8 cellular contexts compared by ENCODE assay signal in the genomic region with DNA sequence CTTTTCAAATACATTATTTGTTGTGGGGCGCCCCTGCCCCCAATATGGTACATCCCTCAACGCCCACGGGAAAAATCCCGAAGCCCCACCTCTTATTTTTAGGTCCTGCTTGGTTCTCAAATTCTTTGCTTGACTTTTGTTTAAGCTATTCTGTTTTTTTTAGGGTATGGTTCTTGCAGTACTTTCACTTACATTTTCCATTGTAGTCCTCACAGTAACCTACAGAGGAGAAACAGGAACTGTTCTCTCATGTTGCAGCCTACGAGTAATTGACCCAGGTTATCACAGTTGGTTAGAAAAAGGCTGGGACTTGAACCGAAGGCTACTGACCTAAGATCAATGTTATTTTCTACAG. TPM values are rescaled to one million over a fixed set of nuclear protein-coding genes. Genes with fewer than 3 reads are reported as not detected.
DNase-seq lines count a peak whose midpoint lies in the region; ATAC-seq, FAIRE-seq and TF ChIP-seq lines count a peak whose summit lies in the region.

No MANE protein-coding gene starts in this region.

- H3K9me3 ChIP-seq in CD8-positive, alpha-beta T cell (ENCODE audit: low read length), result no peaks in the 10 kb centered on the region
- H3K9me3 ChIP-seq in Peyer's patch, result no peaks in the 10 kb centered on the region
- H3K9me3 ChIP-seq in duodenal mucosa (ENCODE audit: control insufficient read depth in 1 of 2, low read length in 2 of 2), result no peaks in the 10 kb centered on the region
- H3K9me3 ChIP-seq in muscle layer of duodenum (ENCODE audit: control insufficient read depth in 1 of 2, low read length in 2 of 2), result no peaks in the 10 kb centered on the region

- H3K27me3 ChIP-seq in CD8-positive, alpha-beta T cell (ENCODE audit: insufficient read depth, low read length), result no peaks in the 10 kb centered on the region
- H3K27me3 ChIP-seq in Peyer's patch (no peaks in the 10 kb centered on the region), duodenal mucosa (ENCODE audit: control insufficient read depth in 1 of 2, insufficient read depth in 2 of 2, low read length in 2 of 2) (no peaks in the 10 kb centered on the region), muscle layer of duodenum (ENCODE audit: low read depth, low read length) (no peaks in the 10 kb centered on the region)

- peak overlapping the region; percentile 92 for H3K27ac ChIP-seq in CD8-positive, alpha-beta T cell (ENCODE audit: low read depth, low read length)
- H3K27ac ChIP-seq in Peyer's patch (peak overlapping the region; percentile 89 to 97 (median 93)), duodenal mucosa (ENCODE audit: low read depth, low read length) (peak overlapping the region; percentile 92), muscle layer of duodenum (ENCODE audit: low read length) (peak overlapping the region; percentile 82)

- FAIRE-seq in GM19239 (lab: Jason Lieb, UNC), result peak; percentile 96

- no peaks in the 10 kb centered on the region for H3K27me3 Mint-ChIP-seq in CD8-positive, alpha-beta T cell (ENCODE audit: low read depth)

- ATAC-seq in CD8-positive, alpha-beta T cell, result peak; percentile 61
- ATAC-seq in HG03139 (IDR thresholded peaks at IDR 0.05; ENCODE audit: unreplicated experiment), result peak; percentile 60

- no peak for TF ChIP-seq POLR2A in Peyer's patch (IDR thresholded peaks at IDR 0.05)

- H3K36me3 Mint-ChIP-seq in CD8-positive, alpha-beta T cell, result peaks cover 29% of the 10 kb centered on the region

- DNase-seq in CD8-positive, alpha-beta T cell, result no peak
- DNase-seq in GM19239 (ENCODE audit: insufficient read length, low spot score), result peak; percentile 46
- DNase-seq in Peyer's patch, result no peak
- no peak for DNase-seq in mesenteric fat pad (ENCODE audit: low spot score)
- DNase-seq in cerebellar nuclear complex (lab: John Stamatoyannopoulos, UW), result no peak

- H3K36me3 ChIP-seq in CD8-positive, alpha-beta T cell (ENCODE audit: insufficient read depth, low read length), result no peaks in the 10 kb centered on the region
- H3K36me3 ChIP-seq in Peyer's patch (peaks cover 0 to 2% (median 0%) of the 10 kb centered on the region in 3 donors), duodenal mucosa (ENCODE audit: control insufficient read depth in 1 of 2, insufficient read depth in 2 of 2, low read length in 2 of 2) (no peaks in the 10 kb centered on the region), muscle layer of duodenum (ENCODE audit: control insufficient read depth in 1 of 2, insufficient read depth in 2 of 2, low read length in 2 of 2) (no peaks in the 10 kb centered on the region)

- H3K4me3 Mint-ChIP-seq in CD8-positive, alpha-beta T cell, result peak overlapping the region; percentile 98

- H3K9ac ChIP-seq in duodenal mucosa (ENCODE audit: low read depth in 1 of 2, low read length in 2 of 2), result peak overlapping the region; percentile 79 to 81

- peaks cover 24% of the 10 kb centered on the region for H3K4me1 ChIP-seq in CD8-positive, alpha-beta T cell (ENCODE audit: insufficient read depth, low read length)
- H3K4me1 ChIP-seq in Peyer's patch, result peaks cover 0 to 7% (median 0%) of the 10 kb centered on the region in 4 donors
- H3K4me1 ChIP-seq in duodenal mucosa (ENCODE audit: control insufficient read depth in 1 of 2, insufficient read depth in 2 of 2, low read length in 2 of 2), result peaks cover 0 to 13% of the 10 kb centered on the region in 2 donors
- H3K4me1 ChIP-seq in muscle layer of duodenum (ENCODE audit: control insufficient read depth in 1 of 2, insufficient read depth in 2 of 2, low read length in 2 of 2), result peaks cover 0 to 14% of the 10 kb centered on the region in 2 donors

- H3K27ac Mint-ChIP-seq in CD8-positive, alpha-beta T cell, result peak overlapping the region; percentile 100

- CTCF ChIA-PET in CD8-positive, alpha-beta T cell (lab: Charles Lee), result interaction anchor here (0.9 to 1.4 kb wide), 5 partner anchors 21 to 104 kb away, joined by 3 to 6 read pairs (median 4); no protein-coding TSS in a partner anchor

- POLR2A ChIA-PET in CD8-positive, alpha-beta T cell (lab: Charles Lee), result interaction anchor here (0.6 to 3.1 kb wide), 10 partner anchors 10 to 210 kb away, joined by 3 to 42 read pairs (median 9); no protein-coding TSS in a partner anchor

- peaks cover 47% of the 10 kb centered on the region for H3K4me1 Mint-ChIP-seq in CD8-positive, alpha-beta T cell (ENCODE audit: low read depth)

- TF ChIP-seq CTCF in CD8-positive, alpha-beta T cell (IDR thresholded peaks at IDR 0.05), result no peak
- peak in 4 of 6 experiments; percentile 2 to 31 (median 16) for TF ChIP-seq CTCF in Peyer's patch (IDR thresholded peaks at IDR 0.05)

- intact Hi-C loops in CD8-positive, alpha-beta T cell (cut with DNase I, micrococcal nuclease), result loop anchor here (1.0 to 10.0 kb wide), 11 partner anchors 15 to 305 kb away; a partner anchor contains a TSS

- H3K4me3 ChIP-seq in CD8-positive, alpha-beta T cell (ENCODE audit: low read depth, low read length), result peak overlapping the region; percentile 95
- H3K4me3 ChIP-seq in Peyer's patch (peak overlapping the region; percentile 89 to 95 (median 92)), duodenal mucosa (ENCODE audit: low read depth in 1 of 2, low read length in 2 of 2) (peak overlapping the region; percentile 81 to 96), muscle layer of duodenum (ENCODE audit: low read depth in 1 of 2, low read length in 2 of 2) (peak overlapping the region; percentile 75 to 77)

- no peaks in the 10 kb centered on the region for H3K9me3 Mint-ChIP-seq in CD8-positive, alpha-beta T cell

RNA-seq across cellular contexts. Expression of a gene that starts 0.7 kb away (rescaled TPM):
- 10 to 100 TPM; 37.0 to 43.6 TPM for total RNA-seq in CD8-positive, alpha-beta T cell
- 1 to 10 TPM; 4.2 to 7.1 (median 5.7) TPM for total RNA-seq in Peyer's patch
- total RNA-seq in mesenteric fat pad, result 12.6 TPM
